Comparison of ENCODE assay signal across 22 cellular contexts in the genomic region with DNA sequence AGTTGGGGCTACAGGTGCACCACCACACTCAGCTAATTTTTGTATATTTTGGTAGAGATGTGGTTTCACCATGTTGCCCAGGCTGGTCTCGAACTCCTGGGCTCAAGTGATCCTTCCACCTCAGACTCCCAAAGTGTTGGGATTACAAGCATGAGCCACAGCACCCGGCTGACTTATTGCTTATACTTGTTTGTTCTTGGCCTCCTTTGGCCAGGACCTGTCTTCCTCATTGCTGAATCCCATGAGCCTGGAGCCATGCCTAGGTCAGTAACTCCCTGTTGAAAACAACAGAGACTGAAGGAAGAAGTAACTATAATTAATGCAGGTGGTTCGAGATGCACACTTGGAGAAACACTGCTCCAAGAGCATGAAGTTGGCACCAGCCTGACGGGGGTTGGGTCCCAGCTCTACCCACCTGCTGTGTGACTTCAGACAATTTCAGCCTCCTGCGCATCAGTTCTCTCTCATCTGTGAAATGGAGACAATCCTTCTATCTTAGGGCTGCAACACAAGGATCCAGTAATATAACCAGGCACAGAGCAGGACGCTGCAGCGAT. TPM values are rescaled to one million over a fixed set of nuclear protein-coding genes. Genes with fewer than 3 reads are reported as not detected.
A peak's percentile ranks its signal among the peaks of the same experiment; 100 is the strongest.
DNase-seq lines count a peak whose midpoint lies in the region; ATAC-seq and TF ChIP-seq lines count a peak whose summit lies in the region.
"Had no signal": no experiment of that assay in that cellular context is flagged by ENCODE, and none has a peak within 500 bp of the region (broad histone marks: within the 10 kb centered on the region; RNA-seq: fewer than 3 reads in every experiment).

No MANE protein-coding gene starts in this region.

- no peaks in the 10 kb centered on the region for H3K36me3 ChIP-seq in upper lobe of right lung
- H3K36me3 ChIP-seq: cardiac muscle cell, lower lobe of right lung, tibial artery, WERI-Rb-1 had no signal

- peak; percentile 38 for DNase-seq in activated effector memory CD4-positive, alpha-beta T cell treated with anti-CD3 and anti-CD28 coated beads, Interleukin-2, amount 50 U/mL, for 16 hours
- no peak for DNase-seq in activated effector memory CD4-positive, alpha-beta T cell treated with Interleukin-2 at 50 U/mL for 16 hours
- DNase-seq in amniotic epithelial cell (ENCODE audit: low read depth) = peak; percentile 72
- peak; percentile 68 for DNase-seq in mesenteric fat pad (ENCODE audit: low spot score)
- DNase-seq in upper lobe of right lung = peak; percentile 30
- no peak for DNase-seq in NCI-H1436 (lab: John Stamatoyannopoulos, UW)
- no peak for DNase-seq in NCI-H1694 (lab: John Stamatoyannopoulos, UW)
- no peak for DNase-seq in foreskin fibroblast
- DNase-seq: activated CD8-positive, alpha-beta memory T cell treated with anti-CD3 and anti-CD28 coated beads, Interleukin-2, amount 10 ng/mL, durations not matched to agents 7 days and 5 days; activated naive CD4-positive, alpha-beta T cell treated with anti-CD3 and anti-CD28 coated beads, Interleukin-2, amount 50 U/mL, for 16 hours; CD4-positive, alpha-beta memory T cell; effector CD4-positive, alpha-beta T cell; foreskin melanocyte; lower lobe of right lung; natural killer cell; NCI-H748 treated with DMSO at 0.1 percent for 48 hours; WERI-Rb-1 had no signal

- H3K4me3 ChIP-seq in upper lobe of right lung = no peak overlapping the region
- H3K4me3 ChIP-seq in foreskin fibroblast (ENCODE audit: low read depth in 1 of 2, low read length in 2 of 2) = no peak overlapping the region
- H3K4me3 ChIP-seq: cardiac muscle cell, lower lobe of right lung, tibial artery had no signal

- TF ChIP-seq CTCF in upper lobe of right lung (IDR thresholded peaks at IDR 0.05) (no peak), foreskin fibroblast (IDR thresholded peaks at IDR 0.05; ENCODE audit: low read depth, low read length) (no peak)

- H3K9me3 ChIP-seq in upper lobe of right lung = no peaks in the 10 kb centered on the region
- H3K9me3 ChIP-seq: lower lobe of right lung, tibial artery had no signal

- H3K4me1 ChIP-seq in upper lobe of right lung = peaks cover 26% of the 10 kb centered on the region

- no peak overlapping the region for H3K27ac ChIP-seq in upper lobe of right lung
- H3K27ac ChIP-seq: cardiac muscle cell, lower lobe of right lung, tibial artery, WERI-Rb-1 had no signal

- H3K27me3 ChIP-seq in upper lobe of right lung = no peaks in the 10 kb centered on the region
- H3K27me3 ChIP-seq: cardiac muscle cell had no signal

- intact Hi-C loops in upper lobe of right lung (cut with DNase I) = loop anchor here (10.0 kb wide), 1 partner anchor 177 kb away; the partner anchor contains the start of gene HES1

- no peak for ATAC-seq in upper lobe of right lung
- ATAC-seq: activated CD8-positive, alpha-beta memory T cell treated with anti-CD3 and anti-CD28 coated beads, Interleukin-2, amount 10 ng/mL, durations not matched to agents 7 days and 5 days; natural killer cell; Panc1 had no signal

RNA-seq across cellular contexts. Expression of gene CPN2, which starts 38.9 kb away (rescaled TPM):
- total RNA-seq in mesenteric fat pad = 0.16 TPM
- not detected for total RNA-seq in upper lobe of right lung
- total RNA-seq: activated CD8-positive, alpha-beta memory T cell treated with anti-CD3 and anti-CD28 coated beads, Interleukin-2, amount 10 ng/mL, durations not matched to agents 7 days and 5 days; CD4-positive, alpha-beta memory T cell; lower lobe of right lung; MCF 10A; natural killer cell; right cardiac atrium had no signal

RNA-seq across cellular contexts. Expression of gene LRRC15, which starts 57.3 kb away (rescaled TPM):
- total RNA-seq in mesenteric fat pad = 0.35 TPM
- total RNA-seq in upper lobe of right lung = 1.1 TPM
- total RNA-seq: activated CD8-positive, alpha-beta memory T cell treated with anti-CD3 and anti-CD28 coated beads, Interleukin-2, amount 10 ng/mL, durations not matched to agents 7 days and 5 days; CD4-positive, alpha-beta memory T cell; MCF 10A; natural killer cell had no signal

Comparison
In these comparisons a context has a peak if more than half of its experiments do, and no peak if none do; other contexts are left out.
1. DNase-seq: peak in activated effector memory CD4-positive, alpha-beta T cell treated with anti-CD3 and anti-CD28 coated beads, Interleukin-2, amount 50 U/mL, for 16 hours (single experiment), amniotic epithelial cell (single experiment), mesenteric fat pad (single experiment) and upper lobe of right lung (single experiment); none in activated effector memory CD4-positive, alpha-beta T cell treated with Interleukin-2 at 50 U/mL for 16 hours (single experiment), NCI-H1436 (single experiment), NCI-H1694 (single experiment) and foreskin fibroblast (0 of 2).